8 cellular contexts compared by ENCODE assay signal in the genomic region with DNA sequence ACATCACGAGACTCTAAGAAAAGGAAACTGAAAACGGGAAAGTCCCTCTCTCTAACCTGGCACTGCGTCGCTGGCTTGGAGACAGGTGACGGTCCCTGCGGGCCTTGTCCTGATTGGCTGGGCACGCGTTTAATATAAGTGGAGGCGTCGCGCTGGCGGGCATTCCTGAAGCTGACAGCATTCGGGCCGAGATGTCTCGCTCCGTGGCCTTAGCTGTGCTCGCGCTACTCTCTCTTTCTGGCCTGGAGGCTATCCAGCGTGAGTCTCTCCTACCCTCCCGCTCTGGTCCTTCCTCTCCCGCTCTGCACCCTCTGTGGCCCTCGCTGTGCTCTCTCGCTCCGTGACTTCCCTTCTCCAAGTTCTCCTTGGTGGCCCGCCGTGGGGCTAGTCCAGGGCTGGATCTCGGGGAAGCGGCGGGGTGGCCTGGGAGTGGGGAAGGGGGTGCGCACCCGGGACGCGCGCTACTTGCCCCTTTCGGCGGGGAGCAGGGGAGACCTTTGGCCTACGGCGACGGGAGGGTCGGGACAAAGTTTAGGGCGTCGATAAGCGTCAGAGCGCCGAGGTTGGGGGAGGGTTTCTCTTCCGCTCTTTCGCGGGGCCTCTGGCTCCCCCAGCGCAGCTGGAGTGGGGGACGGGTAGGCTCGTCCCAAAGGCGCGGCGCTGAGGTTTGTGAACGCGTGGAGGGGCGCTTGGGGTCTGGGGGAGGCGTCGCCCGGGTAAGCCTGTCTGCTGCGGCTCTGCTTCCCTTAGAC. TPM values are rescaled to one million over a fixed set of nuclear protein-coding genes. Genes with fewer than 3 reads are reported as not detected.
DNase-seq lines count a peak whose midpoint lies in the region; ATAC-seq, FAIRE-seq and TF ChIP-seq lines count a peak whose summit lies in the region.

A gene (plus strand): TSS at position 162 of the 752 bp plus-strand sequence. CDS start 30 bp downstream, at position 192.

- peaks cover 0 to 3% of the 10 kb centered on the region in 2 donors for H3K4me1 ChIP-seq in kidney (ENCODE audit: control insufficient read depth in 1 of 2, insufficient read depth in 1 of 2, low read depth in 1 of 2, low read length in 2 of 2)

- peaks cover 13 to 18% of the 10 kb centered on the region in 2 donors for H3K36me3 ChIP-seq in kidney (ENCODE audit: control insufficient read depth in 1 of 2, insufficient read depth in 2 of 2, low read length in 2 of 2)

- peak; percentile 70 for FAIRE-seq in kidney (lab: Jason Lieb, UNC)

- peak within 1 kb of the TSS; percentile 83 for H3K4me3 ChIP-seq in AG10803 (ENCODE audit: low read length)
- peak within 1 kb of the TSS; percentile 91 to 98 for H3K4me3 ChIP-seq in kidney (ENCODE audit: low read length in 2 of 2)

- intact Hi-C loops in kidney (cut with DNase I) = no loop called here

- H3K9me3 ChIP-seq in kidney (ENCODE audit: control insufficient read depth in 1 of 2, low read length in 2 of 2) = no peaks in the 10 kb centered on the region

- H3K27ac ChIP-seq in kidney (ENCODE audit: low read depth in 2 of 2, low read length in 2 of 2) = peak within 1 kb of the TSS; percentile 99 to 100

- TF ChIP-seq CTCF in AG10803 (conservative IDR thresholded peaks at IDR 0.05; ENCODE audit: low read length) = no peak
- TF ChIP-seq CTCF in kidney (IDR thresholded peaks at IDR 0.05; ENCODE audit: borderline replicate concordance, extremely low read depth, insufficient read depth) = no peak

- ATAC-seq in GM19043 (IDR thresholded peaks at IDR 0.05; ENCODE audit: low read depth, unreplicated experiment) = peak; percentile 76
- ATAC-seq in HG03378 (IDR thresholded peaks at IDR 0.05; ENCODE audit: unreplicated experiment) = peak; percentile 89

- peak within 1 kb of the TSS; percentile 89 to 99 for H3K9ac ChIP-seq in kidney (ENCODE audit: low read length in 2 of 2)

- DNase-seq in AG10803 (ENCODE audit: low read depth) = peak; percentile 94
- DNase-seq in NCI-H460 (ENCODE audit: extremely low read depth, low read depth) = peak; percentile 94
- DNase-seq in activated CD4-positive, CD25-positive, alpha-beta regulatory T cell treated with anti-CD3 and anti-CD28 coated beads, Interleukin-2, amount 50 U/mL, for 72 hours = peak; percentile 96
- peak; percentile 72 to 92 for DNase-seq in cerebellar nuclear complex (lab: John Stamatoyannopoulos, UW)
- peak; percentile 99 for DNase-seq in kidney
- DNase-seq in stimulated activated CD4-positive, alpha-beta T cell treated with anti-CD3 and anti-CD28 coated beads, Interleukin-15, amount 100 ng/mL, for 24 hours = peak; percentile 95

RNA-seq across cellular contexts. Expression of the gene that starts here (rescaled TPM):
- total RNA-seq in NCI-H460 (2014; rRNA removed; shearing (Covaris generic)) = 2,024 and 2,095 TPM in 2 replicates
- polyA plus RNA-seq in NCI-H460 (2014; cell fraction: nucleus; rRNA removed) = 1,585 and 1,635 TPM in 2 replicates
- 1,898 TPM for total RNA-seq in kidney
- polyA plus RNA-seq in kidney (ENCODE audit: insufficient read depth, low read depth, low replicate concordance) = 3,515 TPM

Comparison
In these comparisons a context has a peak if more than half of its experiments do, and no peak if none do; other contexts are left out.
1. Peak in every context shown above with its lines: DNase-seq, ATAC-seq, H3K4me3 ChIP-seq and H3K27ac ChIP-seq.